ENCODE assay signal across 8 cellular contexts in the genomic region with DNA sequence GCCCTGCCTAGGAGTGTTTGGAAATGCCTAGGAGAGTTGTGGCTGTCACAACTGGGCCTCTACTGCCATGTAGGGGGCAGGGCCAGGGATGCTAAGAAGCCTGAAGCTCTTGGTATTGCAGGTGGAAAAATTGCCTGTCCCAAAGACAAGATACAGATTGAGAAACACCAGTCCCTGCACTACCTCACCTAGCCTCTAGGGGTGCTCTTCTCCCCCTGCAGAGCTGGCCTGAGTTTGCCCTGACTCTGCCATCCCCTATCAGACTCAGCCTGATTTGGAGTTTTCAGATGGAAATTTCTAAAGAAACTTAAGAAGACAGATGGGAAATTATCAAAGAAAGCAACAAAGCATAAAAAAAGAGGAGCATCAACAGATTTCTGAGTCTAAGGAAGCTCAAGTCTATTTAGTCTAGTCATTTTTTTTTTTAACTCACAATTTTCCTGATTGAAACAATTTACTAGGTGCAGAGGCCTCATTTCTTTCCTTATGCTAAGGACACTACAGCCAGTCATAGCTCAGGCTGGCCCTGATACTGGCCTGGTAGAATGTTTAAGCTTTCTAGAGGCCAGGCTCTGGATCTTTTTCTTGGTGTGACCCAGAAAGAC.
DNase-seq lines count a peak whose midpoint lies in the region; ATAC-seq, FAIRE-seq and TF ChIP-seq lines count a peak whose summit lies in the region.

No MANE protein-coding gene starts in this region.

- no peak for DNase-seq in AG04450 (ENCODE audit: low read depth, low spot score)
- peak; percentile 18 for DNase-seq in GM18507 (ENCODE audit: extremely low spot score, insufficient read length, low read depth)
- peak; percentile 33 for DNase-seq in NCI-H526 treated with DMSO at 0.1 percent for 48 hours (lab: John Stamatoyannopoulos, UW)
- DNase-seq in activated CD4-positive, alpha-beta memory T cell treated with anti-CD3 and anti-CD28 coated beads for 36 hours: peak; percentile 62
- peak; percentile 72 to 85 for DNase-seq in erythroblast (lab: John Stamatoyannopoulos, UW)
- peak; percentile 37 for DNase-seq in natural killer cell
- peak in 1 of 2 donors; percentile 31 for DNase-seq in tibial artery

- no peaks in the 10 kb centered on the region for H3K36me3 Mint-ChIP-seq in activated CD4-positive, alpha-beta memory T cell treated with anti-CD3 and anti-CD28 coated beads for 36 hours
- no peaks in the 10 kb centered on the region for H3K36me3 Mint-ChIP-seq in natural killer cell

- POLR2A ChIA-PET in AG04450 (lab: Yijun Ruan, JAX): no interaction called here
- POLR2A ChIA-PET in activated CD4-positive, alpha-beta memory T cell treated with anti-CD3 and anti-CD28 coated beads for 36 hours (lab: Charles Lee): no interaction called here

- intact Hi-C loops in activated CD4-positive, alpha-beta memory T cell treated with anti-CD3 and anti-CD28 coated beads for 36 hours (cut with micrococcal nuclease): no loop called here
- intact Hi-C loops in natural killer cell (cut with micrococcal nuclease): no loop called here
- intact Hi-C loops in tibial artery (cut with DNase I; ENCODE audit: low total_unique reads): no loop called here

- H3K27ac ChIP-seq in AG04450 (ENCODE audit: low read depth, low read length) (no peak overlapping the region), tibial artery (no peak overlapping the region)

- TF ChIP-seq CTCF in AG04450 (IDR thresholded peaks at IDR 0.05; ENCODE audit: low read depth, low read length) (peak; percentile 97), natural killer cell (IDR thresholded peaks at IDR 0.05) (peak; percentile 91), tibial artery (IDR thresholded peaks at IDR 0.05) (peak; percentile 54 to 89)

- H3K9me3 ChIP-seq in AG04450 (ENCODE audit: control insufficient read depth, insufficient read depth, low read length): no peaks in the 10 kb centered on the region; the same call in 1 of the 2 replicates
- H3K9me3 ChIP-seq in tibial artery: no peaks in the 10 kb centered on the region

- H3K4me1 Mint-ChIP-seq in activated CD4-positive, alpha-beta memory T cell treated with anti-CD3 and anti-CD28 coated beads for 36 hours (ENCODE audit: low read depth): no peaks in the 10 kb centered on the region
- no peaks in the 10 kb centered on the region for H3K4me1 Mint-ChIP-seq in natural killer cell

- no peaks in the 10 kb centered on the region for H3K36me3 ChIP-seq in tibial artery

- FAIRE-seq in GM18507 (lab: Jason Lieb, UNC): peak; percentile 81

- peaks cover 23% of the 10 kb centered on the region for H3K27me3 Mint-ChIP-seq in activated CD4-positive, alpha-beta memory T cell treated with anti-CD3 and anti-CD28 coated beads for 36 hours
- H3K27me3 Mint-ChIP-seq in natural killer cell (ENCODE audit: low read depth in 2 of 2): peaks cover 19 to 24% of the 10 kb centered on the region in 2 donors

- ATAC-seq in natural killer cell: peak; percentile 72 to 88 (median 81)
- no peak for ATAC-seq in HG02759 (IDR thresholded peaks at IDR 0.05; ENCODE audit: unreplicated experiment)

- no peak overlapping the region for H3K4me3 ChIP-seq in AG04450 (ENCODE audit: low read depth, low read length)
- H3K4me3 ChIP-seq in tibial artery: no peak overlapping the region

- H3K27me3 ChIP-seq in AG04450 (ENCODE audit: control insufficient read depth, insufficient read depth, low read length): peaks cover 10% of the 10 kb centered on the region
- peaks cover 0 to 14% of the 10 kb centered on the region in 2 donors for H3K27me3 ChIP-seq in tibial artery

- CTCF ChIA-PET in AG04450 (lab: Charles Lee): interaction anchor here (0.6 to 4.5 kb wide), 29 partner anchors 9 to 326 kb away, joined by 3 to 25 read pairs (median 4); no protein-coding TSS in a partner anchor
- CTCF ChIA-PET in activated CD4-positive, alpha-beta memory T cell treated with anti-CD3 and anti-CD28 coated beads for 36 hours (lab: Charles Lee): interaction anchor here (0.6 to 5.0 kb wide), 35 partner anchors 9 to 1351 kb away, joined by 3 to 32 read pairs (median 4); no protein-coding TSS in a partner anchor

- H3K27ac Mint-ChIP-seq in activated CD4-positive, alpha-beta memory T cell treated with anti-CD3 and anti-CD28 coated beads for 36 hours: no peak overlapping the region
- no peak overlapping the region for H3K27ac Mint-ChIP-seq in natural killer cell

- H3K4me3 Mint-ChIP-seq in activated CD4-positive, alpha-beta memory T cell treated with anti-CD3 and anti-CD28 coated beads for 36 hours: no peak overlapping the region
- no peak overlapping the region for H3K4me3 Mint-ChIP-seq in natural killer cell

- no peaks in the 10 kb centered on the region for H3K9me3 Mint-ChIP-seq in activated CD4-positive, alpha-beta memory T cell treated with anti-CD3 and anti-CD28 coated beads for 36 hours
- H3K9me3 Mint-ChIP-seq in natural killer cell: no peaks in the 10 kb centered on the region

- H3K4me1 ChIP-seq in tibial artery: peaks cover 0 to 6% (median 0%) of the 10 kb centered on the region in 4 donors

- TF ChIP-seq POLR2A in erythroblast (IDR thresholded peaks at IDR 0.05; ENCODE audit: low read length): no peak
